ENCODE assay signal across 24 cellular contexts in the genomic region with DNA sequence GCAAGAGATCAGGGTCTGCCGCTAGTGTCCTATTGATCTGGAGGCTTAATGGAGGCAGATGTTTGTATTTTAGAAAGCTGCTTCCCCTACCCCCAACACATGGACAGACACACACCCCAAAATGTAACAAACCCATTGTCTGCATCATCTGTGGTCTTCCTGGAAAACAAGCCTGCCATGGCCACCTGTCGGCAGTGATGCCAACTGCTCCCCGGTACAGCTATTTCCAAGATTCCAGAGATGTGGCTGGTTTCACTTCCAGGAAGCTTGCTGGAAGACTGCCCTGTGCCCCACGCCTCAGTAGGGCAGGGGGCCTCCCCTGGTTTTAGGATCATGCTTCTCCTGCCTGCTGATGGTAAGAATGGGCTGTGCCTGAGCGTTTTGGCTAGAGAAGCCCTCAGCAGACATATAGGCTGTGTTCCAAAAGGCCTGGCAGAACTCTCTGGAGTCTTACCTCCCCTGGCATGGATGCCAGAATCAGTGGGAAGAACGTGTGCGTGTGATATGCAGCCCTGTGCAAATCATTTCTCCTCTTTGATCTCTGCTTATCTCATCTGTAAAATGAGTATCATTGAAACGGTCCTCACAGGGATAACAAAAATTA.
DNase-seq lines count a peak whose midpoint lies in the region; ATAC-seq, FAIRE-seq and TF ChIP-seq lines count a peak whose summit lies in the region.
"Had no signal": no experiment of that assay in that cellular context is flagged by ENCODE, and none has a peak within 500 bp of the region (broad histone marks: within the 10 kb centered on the region; RNA-seq: fewer than 3 reads in every experiment).

No MANE protein-coding gene starts in this region.

- H4K91ac ChIP-seq in H1 (replicated peaks; ENCODE audit: insufficient read length, low read length): no peak overlapping the region

- TF ChIP-seq RAD21 in H1 (IDR thresholded peaks at IDR 0.05 in 1 of 2, conservative IDR thresholded peaks at IDR 0.05 in 1 of 2; ENCODE audit: low read depth in 2 of 2, low read length in 2 of 2) (no peak), HepG2 (CRISPR knock-in tag; IDR thresholded peaks at IDR 0.05) (peak; percentile 38; the same call in 1 of the 2 replicates)

- H3K27me3 Mint-ChIP-seq in CD4-positive, alpha-beta T cell: peaks cover 16% of the 10 kb centered on the region

- H3K4me1 ChIP-seq in H1 (replicated peaks in 1 of 4; ENCODE audit: control insufficient read depth in 3 of 4, insufficient read depth in 4 of 4, low read length in 3 of 4): peaks cover 0 to 8% (median 0%) of the 10 kb centered on the region in 4 experiments; a peak in 1 of 7 replicates
- peaks cover 60% of the 10 kb centered on the region for H3K4me1 ChIP-seq in HepG2 (ENCODE audit: insufficient read depth, low read length)
- peaks cover 0 to 23% (median 2%) of the 10 kb centered on the region in 6 donors for H3K4me1 ChIP-seq in spleen

- ATAC-seq in HepG2 (peak; percentile 51), HG03175 (IDR thresholded peaks at IDR 0.05; ENCODE audit: unreplicated experiment) (no peak), HG02884 (IDR thresholded peaks at IDR 0.05; ENCODE audit: unreplicated experiment) (no peak)
- ATAC-seq in CD4-positive, alpha-beta T cell (ENCODE audit: poor library complexity): no peak
- ATAC-seq: activated T-cell treated with anti-CD3 and anti-CD28 coated beads, Interleukin-2, amount 50 U/mL, for 4 hours; stimulated activated naive B cell treated with anti-CD40 and anti-IgM and Interleukin-4, amounts not matched to agents 10 μg/mL and 1 μg/mL and 100 μg/mL, for 72 hours had no signal

- no peak overlapping the region for H2BK120ac ChIP-seq in H1 (replicated peaks; ENCODE audit: low read depth, low read length)

- intact Hi-C loops in HepG2 (cut with micrococcal nuclease; ENCODE audit: unreplicated experiment) (loop anchor here (1.0 kb wide), 1 partner anchor 51 kb away; no protein-coding TSS in a partner anchor), spleen (cut with DNase I; ENCODE audit: low total_unique reads) (no loop called here)
- intact Hi-C loops in CD4-positive, alpha-beta T cell (cut with DNase I, micrococcal nuclease): no loop called here

- H4K20me1 ChIP-seq in H1 (replicated peaks in 1 of 2; ENCODE audit: control insufficient read depth in 1 of 2, insufficient read depth in 2 of 2, low read length in 2 of 2) (no peaks in the 10 kb centered on the region), HepG2 (ENCODE audit: insufficient read depth, low read length) (no peaks in the 10 kb centered on the region)

- no peak overlapping the region for H3K56ac ChIP-seq in H1 (replicated peaks; ENCODE audit: insufficient read length, low read depth, low read length)

- peak overlapping the region; percentile 1; the same call in 1 of the 2 replicates for H4K8ac ChIP-seq in H1 (ENCODE audit: extremely low read depth, insufficient read depth, low read length)

- H3K9me3 Mint-ChIP-seq in CD4-positive, alpha-beta T cell: no peaks in the 10 kb centered on the region
- H3K9me3 Mint-ChIP-seq: activated T-cell treated with anti-CD3 and anti-CD28 coated beads, Interleukin-2, amount 50 U/mL, for 4 hours; mesothelial cell of epicardium; nephron; stimulated activated naive B cell treated with anti-CD40 and anti-IgM and Interleukin-4, amounts not matched to agents 10 μg/mL and 1 μg/mL and 100 μg/mL, for 72 hours had no signal

- no peak for TF ChIP-seq POLR2A in H1 (IDR thresholded peaks at IDR 0.05; ENCODE audit: control extremely low read depth in 1 of 2, low read depth in 2 of 2, low read length in 2 of 2)
- no peak for TF ChIP-seq POLR2A in HepG2 (IDR thresholded peaks at IDR 0.05; ENCODE audit: insufficient read depth in 1 of 2, low read depth in 2 of 2, low read length in 2 of 2)
- no peak for TF ChIP-seq POLR2A in spleen (IDR thresholded peaks at IDR 0.05)

- H3K79me2 ChIP-seq in H1 (ENCODE audit: control insufficient read depth in 1 of 2, insufficient read depth in 2 of 2, low read length in 2 of 2) (no peaks in the 10 kb centered on the region), HepG2 (ENCODE audit: insufficient read depth, low read length) (no peaks in the 10 kb centered on the region)

- H3K27ac ChIP-seq in H1 (ENCODE audit: low read depth, low read length) (no peak overlapping the region), HepG2 (ENCODE audit: extremely low read length, insufficient read depth, low read length) (peak overlapping the region; percentile 71), spleen (peak overlapping the region in 5 of 8 donors; percentile 5 to 52 (median 51))
- no peak overlapping the region for H3K27ac ChIP-seq in CD4-positive, alpha-beta T cell (ENCODE audit: low read depth, low read length)
- H3K27ac ChIP-seq: dorsolateral prefrontal cortex, SJCRH30, skin epidermis had no signal

- H3K4me2 ChIP-seq in H1 (ENCODE audit: insufficient read depth in 1 of 2, low read depth in 2 of 2, low read length in 2 of 2) (no peak overlapping the region), HepG2 (ENCODE audit: low read depth, low read length) (peak overlapping the region; percentile 48)

- TF ChIP-seq EP300 in H1 (IDR thresholded peaks at IDR 0.05; ENCODE audit: borderline replicate concordance in 1 of 2, low read depth in 2 of 2, low read length in 2 of 2) (no peak), HepG2 (IDR thresholded peaks at IDR 0.05; ENCODE audit: low read depth in 2 of 2, low read length in 2 of 2) (no peak), HepG2 (CRISPR knock-in tag; IDR thresholded peaks at IDR 0.05; ENCODE audit: borderline replicate concordance) (no peak)

- H3K9ac ChIP-seq in H1 (replicated peaks in 1 of 4; ENCODE audit: extremely low read depth in 1 of 4, low read depth in 3 of 4, low read length in 3 of 4) (no peak overlapping the region), HepG2 (ENCODE audit: insufficient read depth, low read depth, low read length) (peak overlapping the region; percentile 14; the same call in 1 of the 2 replicates)

- no peak overlapping the region for H3K14ac ChIP-seq in H1 (ENCODE audit: insufficient read length)

- H2AFZ ChIP-seq in H1 (ENCODE audit: low read length) (no peak overlapping the region), HepG2 (ENCODE audit: low read length) (no peak overlapping the region)

- DNase-seq in LHCN-M2 (ENCODE audit: low read depth) (peak; percentile 11), H1 (ENCODE audit: low read depth in 1 of 2, low spot score in 2 of 2) (no peak), HepG2 (ENCODE audit: low spot score) (no peak), spleen (no peak), ureter (ENCODE audit: low spot score) (no peak)
- no peak for DNase-seq in CD4-positive, alpha-beta T cell
- DNase-seq: activated CD8-positive, alpha-beta memory T cell treated with anti-CD3 and anti-CD28 coated beads for 24 hours; activated naive CD4-positive, alpha-beta T cell treated with Interleukin-2 at 50 U/mL for 16 hours; activated T-cell treated with anti-CD3 and anti-CD28 coated beads, Interleukin-2, amount 50 U/mL, for 4 hours; COR-L47; foreskin melanocyte; NCI-H1436; posterior cingulate gyrus; stimulated activated naive B cell treated with anti-CD40 and anti-IgM and Interleukin-4, amounts not matched to agents 10 μg/mL and 1 μg/mL and 100 μg/mL, for 72 hours had no signal

- H3K36me3 ChIP-seq in H1 (ENCODE audit: control insufficient read depth in 2 of 4, insufficient read depth in 4 of 4, low read length in 3 of 4): no peaks in the 10 kb centered on the region
- no peaks in the 10 kb centered on the region for H3K36me3 ChIP-seq in HepG2 (replicated peaks in 1 of 2; ENCODE audit: control insufficient read depth in 1 of 2, insufficient read depth in 2 of 2, low read length in 2 of 2)
- no peaks in the 10 kb centered on the region for H3K36me3 ChIP-seq in spleen
- H3K36me3 ChIP-seq: SJCRH30 had no signal

- POLR2A ChIA-PET in H1 (lab: Charles Lee; ENCODE audit: partially characterized antibody) (interaction anchor here (0.8 kb wide), 1 partner anchor 17 kb away, joined by 4 read pairs; no protein-coding TSS in a partner anchor), HepG2 (lab: Yijun Ruan, JAX) (interaction anchor here (0.8 to 4.9 kb wide), 22 partner anchors 9 to 218 kb away, joined by 3 to 143 read pairs (median 5); partner anchors contain the start of gene TIMP3)
- POLR2A ChIA-PET in CD4-positive, alpha-beta T cell (lab: Charles Lee): no interaction called here

- WGBS in H1 (ENCODE audit: extremely low coverage in 1 of 2, insufficient coverage in 1 of 2, insufficient read length in 1 of 2, insufficient replicate concordance in 2 of 2, low coverage in 1 of 2, low lambda C conversion rate in 2 of 2, missing lambda C conversion rate in 1 of 2), 2 experiments: 93% methylated on average over 8 of the region's 8 CpGs; no CpG with 5 or more reads in 1 of the 2 experiments
- 16% methylated on average over 7 of the region's 8 CpGs for WGBS in HepG2 (ENCODE audit: low lambda C conversion rate)
- 62 to 84% (median 74%) methylated on average over 8 of the region's 8 CpGs for WGBS in spleen, 5 donors

- no peaks in the 10 kb centered on the region for H3K23me2 ChIP-seq in H1 (ENCODE audit: low read depth, low read length)

- CTCF ChIA-PET in H1 (lab: Charles Lee; ENCODE audit: partially characterized antibody) (interaction anchor here (0.7 to 0.9 kb wide), 2 partner anchors 8 to 10 kb away, joined by 3 read pairs; no protein-coding TSS in a partner anchor), HepG2 (lab: Yijun Ruan, JAX; ENCODE audit: low intra/inter-chr PET ratio, low total read pairs) (no interaction called here)
- CTCF ChIA-PET in CD4-positive, alpha-beta T cell (lab: Charles Lee): no interaction called here

- no peaks in the 10 kb centered on the region for H3K36me3 Mint-ChIP-seq in CD4-positive, alpha-beta T cell (ENCODE audit: low read depth)
- H3K36me3 Mint-ChIP-seq: mesothelial cell of epicardium; stimulated activated naive B cell treated with anti-CD40 and anti-IgM and Interleukin-4, amounts not matched to agents 10 μg/mL and 1 μg/mL and 100 μg/mL, for 72 hours had no signal

- no peak overlapping the region for H3K18ac ChIP-seq in H1 (ENCODE audit: extremely low read depth, low read length)

- TF ChIP-seq CTCF in H1 (IDR thresholded peaks at IDR 0.05; ENCODE audit: control extremely low read depth in 1 of 3, insufficient read depth in 1 of 3, low read depth in 1 of 3, low read length in 3 of 3) (0 out of 4 replicates have a peak, but pooled peaks of 1 of the 3 experiments have one; percentile 1), HepG2 (CRISPR knock-in tag; IDR thresholded peaks at IDR 0.05) (peak; percentile 40), spleen (IDR thresholded peaks at IDR 0.05 in 8 of 11, conservative IDR thresholded peaks at IDR 0.05 in 3 of 11) (peak in 1 of 11 experiments; percentile 27)
- no peak for TF ChIP-seq CTCF in CD4-positive, alpha-beta T cell (IDR thresholded peaks at IDR 0.05)

- in situ Hi-C loops in HepG2 (cut with HindIII; ENCODE audit: extremely low pct_ligation_motif_present, low pct_unique_long_range_greater_than_20kb): no loop called here

- H3K9me3 ChIP-seq in H1 (ENCODE audit: insufficient read depth in 2 of 2, low read depth in 1 of 2, low read length in 1 of 2): no peaks in the 10 kb centered on the region
- no peaks in the 10 kb centered on the region for H3K9me3 ChIP-seq in HepG2 (ENCODE audit: low read length)
- peaks cover 0 to 7% (median 0%) of the 10 kb centered on the region in 8 donors for H3K9me3 ChIP-seq in spleen
- no peaks in the 10 kb centered on the region for H3K9me3 ChIP-seq in CD4-positive, alpha-beta T cell (ENCODE audit: control insufficient read depth, low read length)
- H3K9me3 ChIP-seq: SJCRH30 had no signal

- no TSS peak for BruUV-seq in HepG2 (replicated peaks; lab: Mats Ljungman, UMichigan)

- no peak overlapping the region for H2BK5ac ChIP-seq in H1 (ENCODE audit: low read depth, low read length)

- no peak overlapping the region for H2BK15ac ChIP-seq in H1 (ENCODE audit: low read length)

- FAIRE-seq in H1 (lab: Jason Lieb, UNC): no peak
- FAIRE-seq in HepG2 (lab: Jason Lieb, UNC): no peak
- FAIRE-seq: endothelial cell of umbilical vein, GM19239 had no signal

- H3K4me3 ChIP-seq in H1 (ENCODE audit: extremely low read depth in 1 of 4, insufficient read depth in 2 of 4, low read depth in 3 of 4, low read length in 4 of 4) (no peak overlapping the region), HepG2 (replicated peaks in 1 of 3; ENCODE audit: insufficient read depth in 1 of 3, low read depth in 2 of 3, low read length in 3 of 3) (no peak overlapping the region; a peak in 1 of 6 replicates), spleen (no peak overlapping the region)
- H3K4me3 ChIP-seq: dorsolateral prefrontal cortex, SJCRH30, skin epidermis had no signal

- no peaks in the 10 kb centered on the region for H3K79me1 ChIP-seq in H1 (ENCODE audit: low read depth, low read length)

- H2AK5ac ChIP-seq in H1 (ENCODE audit: low read depth, low read length): no peak overlapping the region

- no peak overlapping the region for H4K5ac ChIP-seq in H1 (ENCODE audit: insufficient read length, low read depth, low read length)

- H2BK12ac ChIP-seq in H1 (ENCODE audit: low read depth, low read length): no peak overlapping the region

- no peak overlapping the region for H3K4me3 Mint-ChIP-seq in CD4-positive, alpha-beta T cell
- H3K4me3 Mint-ChIP-seq: activated T-cell treated with anti-CD3 and anti-CD28 coated beads, Interleukin-2, amount 50 U/mL, for 4 hours; B cell; mesothelial cell of epicardium; nephron; stimulated activated naive B cell treated with anti-CD40 and anti-IgM and Interleukin-4, amounts not matched to agents 10 μg/mL and 1 μg/mL and 100 μg/mL, for 72 hours had no signal

- H2BK20ac ChIP-seq in H1 (ENCODE audit: low read length): no peak overlapping the region

- H3K27me3 ChIP-seq in H1 (replicated peaks in 1 of 4; ENCODE audit: control insufficient read depth in 3 of 4, extremely low read depth in 1 of 4, insufficient read depth in 3 of 4, low read length in 3 of 4): no peaks in the 10 kb centered on the region
- H3K27me3 ChIP-seq in HepG2 (ENCODE audit: control insufficient read depth in 1 of 2, insufficient read depth in 2 of 2, low read length in 2 of 2): no peaks in the 10 kb centered on the region
- H3K27me3 ChIP-seq in spleen (replicated peaks in 1 of 7): no peaks in the 10 kb centered on the region
- no peaks in the 10 kb centered on the region for H3K27me3 ChIP-seq in CD4-positive, alpha-beta T cell (ENCODE audit: control insufficient read depth, insufficient read depth, low read length)
- H3K27me3 ChIP-seq: dorsolateral prefrontal cortex, SJCRH30 had no signal

- H3K27ac Mint-ChIP-seq in CD4-positive, alpha-beta T cell: no peak overlapping the region
- H3K27ac Mint-ChIP-seq: B cell; mesothelial cell of epicardium; stimulated activated naive B cell treated with anti-CD40 and anti-IgM and Interleukin-4, amounts not matched to agents 10 μg/mL and 1 μg/mL and 100 μg/mL, for 72 hours had no signal

- no peak overlapping the region for H3K4ac ChIP-seq in H1 (replicated peaks; ENCODE audit: insufficient read length, low read depth, low read length)

- H3K4me1 Mint-ChIP-seq in CD4-positive, alpha-beta T cell (ENCODE audit: low read depth): no peaks in the 10 kb centered on the region
- H3K4me1 Mint-ChIP-seq: B cell; stimulated activated naive B cell treated with anti-CD40 and anti-IgM and Interleukin-4, amounts not matched to agents 10 μg/mL and 1 μg/mL and 100 μg/mL, for 72 hours had no signal

- H3K23ac ChIP-seq in H1 (ENCODE audit: insufficient read length): no peak overlapping the region

Comparison
In these comparisons a context has a peak if more than half of its experiments do, and no peak if none do; other contexts are left out.
1. H3K27ac ChIP-seq: peak in HepG2 (single experiment) and spleen (5 of 8); none in H1 (single experiment) and CD4-positive, alpha-beta T cell (single experiment).